In genomic region chr13:70523622-70524021, GRCh38 we compare ENCODE assay signal across 21 cellular contexts.
DNase-seq lines count a peak whose midpoint lies in the region; ATAC-seq and TF ChIP-seq lines count a peak whose summit lies in the region.
"Had no signal": no experiment of that assay in that cellular context is flagged by ENCODE, and none has a peak within 500 bp of the region (broad histone marks: within the 10 kb centered on the region; RNA-seq: fewer than 3 reads in every experiment).

No MANE protein-coding gene starts in this region.

- DNase-seq in NCI-H2029 (lab: John Stamatoyannopoulos, UW), result peak; percentile 0
- no peak for DNase-seq in NCI-H2029 treated with DMSO at 0.1 percent for 48 hours (lab: John Stamatoyannopoulos, UW)
- DNase-seq in NCI-H748 (lab: John Stamatoyannopoulos, UW; ENCODE audit: unreplicated experiment), result peak; percentile 85
- peak; percentile 26 for DNase-seq in astrocyte of the spinal cord (ENCODE audit: low read depth, low spot score)
- DNase-seq in sciatic nerve (ENCODE audit: low spot score), result no peak
- no peak for DNase-seq in GM19240 (ENCODE audit: insufficient read length, low spot score)
- DNase-seq: activated CD4-positive, alpha-beta T cell treated with anti-CD3 and anti-CD28 coated beads for 1 hour; activated naive CD8-positive, alpha-beta T cell treated with anti-CD3 and anti-CD28 coated beads, Interleukin-2, amount 10 ng/mL, durations not matched to agents 7 days and 5 days; C1 segment of cervical spinal cord; HFFc6; left ventricle myocardium inferior; MM.1S; NCI-H2107; NK-92 treated with Interleukin-12 subunit alpha and Interleukin-12 subunit beta, amount 100 ng/mL, for 24 hours; RPMI8226; stimulated activated CD4-positive, alpha-beta T cell treated with anti-CD3 and anti-CD28 coated beads, Interleukin-1b, Interleukin-23, amount 100 ng/mL, for 48 hours; stimulated activated naive CD4-positive, alpha-beta T cell had no signal

- no peak for TF ChIP-seq CTCF in astrocyte of the spinal cord (IDR thresholded peaks at IDR 0.05; ENCODE audit: low read depth, low read length)

- H3K4me3 ChIP-seq in astrocyte of the spinal cord (ENCODE audit: low read depth, low read length), result no peak overlapping the region
- H3K4me3 ChIP-seq: A549, left ventricle myocardium inferior, thoracic aorta had no signal

- ATAC-seq in sciatic nerve, result peak; percentile 62
- no peak for ATAC-seq in GM19328 (IDR thresholded peaks at IDR 0.05; ENCODE audit: unreplicated experiment)
- no peak for ATAC-seq in GM21619 (IDR thresholded peaks at IDR 0.05; ENCODE audit: unreplicated experiment)
- ATAC-seq: A549 had no signal

- in situ Hi-C loops in astrocyte of the spinal cord (cut with HindIII; ENCODE audit: low sequenced_read_pairs), result no loop called here

- intact Hi-C loops in sciatic nerve (cut with DNase I), result no loop called here

Comparison
In these comparisons a context has a peak if more than half of its experiments do, and no peak if none do; other contexts are left out.
1. DNase-seq: peak in NCI-H2029 (single experiment), NCI-H748 (single experiment) and astrocyte of the spinal cord (single experiment); none in NCI-H2029 treated with DMSO at 0.1 percent for 48 hours (single experiment), sciatic nerve (single experiment) and GM19240 (single experiment).